Comparison of ENCODE assay signal across 22 cellular contexts in genomic region chr9:130302785-130303612, GRCh38. TPM values are rescaled to one million over a fixed set of nuclear protein-coding genes. Genes with fewer than 3 reads are reported as not detected.
DNase-seq lines count a peak whose midpoint lies in the region; ATAC-seq and TF ChIP-seq lines count a peak whose summit lies in the region.
"Had no signal": no experiment of that assay in that cellular context is flagged by ENCODE, and none has a peak within 500 bp of the region (broad histone marks: within the 10 kb centered on the region; RNA-seq: fewer than 3 reads in every experiment).

No MANE protein-coding gene starts in this region.

- H3K4me3 Mint-ChIP-seq in Calu3 (ENCODE audit: low read depth, unreplicated experiment): no peak overlapping the region
- H3K4me3 Mint-ChIP-seq: CD8-positive, alpha-beta memory T cell had no signal

- H3K4me1 Mint-ChIP-seq in Calu3 (ENCODE audit: low read depth, unreplicated experiment): no peaks in the 10 kb centered on the region
- H3K4me1 Mint-ChIP-seq: CD8-positive, alpha-beta memory T cell had no signal

- peak; percentile 25 for DNase-seq in left ventricle myocardium superior
- DNase-seq in cardiac septum (ENCODE audit: low spot score): no peak
- DNase-seq in sigmoid colon: no peak
- DNase-seq in vagina (ENCODE audit: extremely low spot score in 2 of 2): no peak
- no peak for DNase-seq in Calu3
- no peak for DNase-seq in lower leg skin (ENCODE audit: low spot score in 2 of 2)
- no peak for DNase-seq in NCI-H526 treated with DMSO at 0.1 percent for 48 hours (lab: John Stamatoyannopoulos, UW)
- DNase-seq: 8988T; CD8-positive, alpha-beta memory T cell; GDM1; GOT3; NCI-H1092; NCI-H1436; NCI-H187 treated with DMSO at 0.1 percent for 48 hours; NCI-H748 treated with DMSO at 0.1 percent for 48 hours; NK-92 treated with Interleukin-12 subunit alpha and Interleukin-12 subunit beta, amount 100 ng/mL, for 24 hours had no signal

- H3K27ac ChIP-seq in gastroesophageal sphincter (peak overlapping the region in 3 of 4 donors; percentile 45 to 71 (median 64)), sigmoid colon (peak overlapping the region in 3 of 4 donors; percentile 76 to 95 (median 87)), vagina (peak overlapping the region; percentile 44)
- H3K27ac ChIP-seq: C4-2B, HL-60 had no signal

- no peak overlapping the region for H3K27ac Mint-ChIP-seq in Calu3 (ENCODE audit: unreplicated experiment)
- H3K27ac Mint-ChIP-seq: CD8-positive, alpha-beta memory T cell had no signal

- intact Hi-C loops in left ventricle myocardium superior (cut with micrococcal nuclease) (no loop called here), cardiac septum (cut with DNase I) (no loop called here), sigmoid colon (cut with DNase I) (no loop called here), vagina (cut with DNase I) (no loop called here), Calu3 (cut with micrococcal nuclease; ENCODE audit: unreplicated experiment) (no loop called here), lower leg skin (cut with DNase I; ENCODE audit: low total_unique reads) (no loop called here)

- no peaks in the 10 kb centered on the region for H3K9me3 Mint-ChIP-seq in Calu3 (ENCODE audit: low read depth, unreplicated experiment)

- TF ChIP-seq POLR2A in gastroesophageal sphincter (IDR thresholded peaks at IDR 0.05) (no peak), sigmoid colon (IDR thresholded peaks at IDR 0.05) (no peak), vagina (IDR thresholded peaks at IDR 0.05) (no peak), lower leg skin (IDR thresholded peaks at IDR 0.05) (no peak)

- H3K4me3 ChIP-seq in gastroesophageal sphincter (no peak overlapping the region), sigmoid colon (no peak overlapping the region), vagina (no peak overlapping the region), lower leg skin (ENCODE audit: low read depth, poor library complexity, severe bottlenecking) (no peak overlapping the region)
- H3K4me3 ChIP-seq: K562 had no signal

- BruUV-seq in Calu3 (replicated peaks; lab: Mats Ljungman, UMichigan): no TSS peak

- H3K27me3 ChIP-seq in gastroesophageal sphincter: no peaks in the 10 kb centered on the region
- no peaks in the 10 kb centered on the region for H3K27me3 ChIP-seq in sigmoid colon
- H3K27me3 ChIP-seq in vagina: no peaks in the 10 kb centered on the region

- TF ChIP-seq EP300 in gastroesophageal sphincter (IDR thresholded peaks at IDR 0.05): no peak
- no peak for TF ChIP-seq EP300 in sigmoid colon (IDR thresholded peaks at IDR 0.05)

- no peaks in the 10 kb centered on the region for H3K36me3 Mint-ChIP-seq in Calu3 (ENCODE audit: insufficient read depth, unreplicated experiment)
- H3K36me3 Mint-ChIP-seq: CD8-positive, alpha-beta memory T cell had no signal

- CTCF ChIA-PET in Calu3 (lab: Charles Lee): no interaction called here

- H3K4me1 ChIP-seq in gastroesophageal sphincter: peaks cover 0 to 52% (median 16%) of the 10 kb centered on the region in 3 donors
- H3K4me1 ChIP-seq in sigmoid colon: peaks cover 0 to 71% (median 51%) of the 10 kb centered on the region in 4 donors
- H3K4me1 ChIP-seq in vagina: peaks cover 40% of the 10 kb centered on the region

- 82% methylated on average over 10 of the region's 23 CpGs; no CpG with 5 or more reads in 1 of the 2 donors for WGBS in gastroesophageal sphincter (ENCODE audit: low coverage in 1 of 2), 2 donors
- 75 to 87% methylated on average over 23 of the region's 23 CpGs for WGBS in sigmoid colon, 2 donors
- 90 to 91% methylated on average over 15 to 23 of the region's 23 CpGs for WGBS in lower leg skin, 2 donors

- H3K36me3 ChIP-seq in gastroesophageal sphincter (peaks cover 0 to 38% of the 10 kb centered on the region in 2 donors), sigmoid colon (peaks cover 0 to 31% (median 15%) of the 10 kb centered on the region in 4 donors), vagina (no peaks in the 10 kb centered on the region)

- peaks cover 41% of the 10 kb centered on the region for H3K27me3 Mint-ChIP-seq in Calu3 (ENCODE audit: unreplicated experiment)

- ATAC-seq in left ventricle myocardium superior: no peak
- no peak for ATAC-seq in gastroesophageal sphincter
- ATAC-seq: HCT116, HepG2, K562 had no signal

- H3K9me3 ChIP-seq in gastroesophageal sphincter (no peaks in the 10 kb centered on the region), sigmoid colon (no peaks in the 10 kb centered on the region), vagina (no peaks in the 10 kb centered on the region)

- TF ChIP-seq CTCF in gastroesophageal sphincter (IDR thresholded peaks at IDR 0.05) (no peak), sigmoid colon (IDR thresholded peaks at IDR 0.05) (no peak), vagina (IDR thresholded peaks at IDR 0.05) (no peak), Calu3 (IDR thresholded peaks at IDR 0.05; ENCODE audit: unreplicated experiment) (no peak), lower leg skin (IDR thresholded peaks at IDR 0.05) (no peak)

RNA-seq across cellular contexts. Expression of gene HMCN2, which starts 37.4 kb away (rescaled TPM):
- total RNA-seq in left ventricle myocardium superior (7.3 TPM), cardiac septum (5.3 TPM), gastroesophageal sphincter (10 to 100 TPM in 3 of 4 donors, 1 to 10 TPM in 1; 9.6 to 21.1 (median 15.5) TPM), sigmoid colon (100 to 1,000 TPM in 1 of 4 donors, 10 to 100 TPM in 2, 1 to 10 TPM in 1; 8.2 to 106 (median 35.7) TPM), vagina (5.2 TPM), Calu3 (2022) (0.32 TPM in 1 of 2 replicates, not detected in the other), lower leg skin (1 to 10 TPM; 1.9 to 4.3 (median 3.0) TPM)
- 10 to 100 TPM in 1 of 3 donors, 1 to 10 TPM in 2; 3.6 to 44.0 (median 6.0) TPM for polyA plus RNA-seq in sigmoid colon
- total RNA-seq: CD8-positive, alpha-beta memory T cell; K562 had no signal
- polyA plus RNA-seq: CD8-positive, alpha-beta memory T cell; HepG2 had no signal
